23 cellular contexts compared by ENCODE assay signal in genomic region chr19:19042732-19043274, GRCh38. TPM values are rescaled to one million over a fixed set of nuclear protein-coding genes. Genes with fewer than 3 reads are reported as not detected.
DNase-seq lines count a peak whose midpoint lies in the region; ATAC-seq and TF ChIP-seq lines count a peak whose summit lies in the region.
"Had no signal": no experiment of that assay in that cellular context is flagged by ENCODE, and none has a peak within 500 bp of the region (broad histone marks: within the 10 kb centered on the region; RNA-seq: fewer than 3 reads in every experiment).

No MANE protein-coding gene starts in this region.

- H3K36me3 Mint-ChIP-seq in nephron progenitor cell (ENCODE audit: low read depth), result peaks cover 60% of the 10 kb centered on the region

- H3K4me3 ChIP-seq in IMR-90 (ENCODE audit: insufficient read depth, low read depth, low read length), result no peak overlapping the region
- H3K4me3 ChIP-seq in testis, result no peak overlapping the region
- H3K4me3 ChIP-seq: A549; BLaER1 treated with 17β-estradiol and CSF1 and Interleukin-3, amounts not matched to agents 10 nM and 100 nM; GM12878; GM23248 had no signal

- no peak overlapping the region for H2BK20ac ChIP-seq in IMR-90 (ENCODE audit: low read depth, low read length)

- no peak overlapping the region for H4K5ac ChIP-seq in IMR-90 (ENCODE audit: low read depth, low read length)

- H3K9me3 Mint-ChIP-seq in nephron progenitor cell, result peaks cover 17% of the 10 kb centered on the region
- H3K9me3 Mint-ChIP-seq: CD14-positive monocyte; CD4-positive, alpha-beta T cell; CD8-positive, alpha-beta memory T cell had no signal

- H3K36me3 ChIP-seq in IMR-90 (ENCODE audit: control insufficient read depth, insufficient read depth, low read length) (peaks cover 25% of the 10 kb centered on the region), testis (ENCODE audit: low read depth, missing control alignments) (no peaks in the 10 kb centered on the region)

- H3K79me1 ChIP-seq in IMR-90 (ENCODE audit: low read depth in 1 of 2, low read length in 2 of 2), result peaks cover 40 to 47% of the 10 kb centered on the region in 2 experiments

- dilution Hi-C loops in IMR-90 (cut with HindIII; ENCODE audit: low sequenced_read_pairs, unreplicated experiment), result no loop called here

- no peak overlapping the region for H2BK5ac ChIP-seq in IMR-90 (ENCODE audit: low read depth, low read length, poor library complexity, severe bottlenecking)

- TF ChIP-seq POLR2A in IMR-90 (IDR thresholded peaks at IDR 0.05; ENCODE audit: low read depth, low read length) (no peak), testis (IDR thresholded peaks at IDR 0.05) (no peak)

- no peak overlapping the region for H3K56ac ChIP-seq in IMR-90 (ENCODE audit: extremely low read depth, insufficient read depth, low read length)

- H4K91ac ChIP-seq in IMR-90 (ENCODE audit: insufficient read depth, low read depth, low read length), result no peak overlapping the region

- no peak for ATAC-seq in IMR-90 (ENCODE audit: low read depth)
- ATAC-seq in Right ventricle myocardium inferior, result no peak
- ATAC-seq: A549, GM12878 had no signal

- peak overlapping the region; percentile 39 for H3K27ac Mint-ChIP-seq in nephron progenitor cell
- H3K27ac Mint-ChIP-seq: CD4-positive, alpha-beta T cell had no signal

- H3K9me1 ChIP-seq in IMR-90 (ENCODE audit: insufficient read depth, low read length), result peaks cover 9% of the 10 kb centered on the region

- no peak for DNase-seq in IMR-90
- DNase-seq in nephron progenitor cell, result no peak
- peak; percentile 73 for DNase-seq in ureter (ENCODE audit: low spot score)
- no peak for DNase-seq in Right ventricle myocardium inferior (ENCODE audit: missing footprints)
- DNase-seq in testis, result no peak
- no peak for DNase-seq in islet precursor cell
- DNase-seq: 8988T; ACHN; AML-193; BE2C; CD4-positive, alpha-beta T cell; CD8-positive, alpha-beta memory T cell; DMS 273 treated with DMSO at 0.1 percent for 48 hours; DMS79; EL; GDM1; GM23248; H7; HCEC 1CT had no signal

- no peak overlapping the region for H3K4me2 ChIP-seq in IMR-90 (ENCODE audit: low read depth, low read length)
- H3K4me2 ChIP-seq: A549; BLaER1 treated with 17β-estradiol and CSF1 and Interleukin-3, amounts not matched to agents 10 nM and 100 nM had no signal

- H3K4ac ChIP-seq in IMR-90 (ENCODE audit: low read depth, low read length), result no peak overlapping the region

- peaks cover 11% of the 10 kb centered on the region for H4K20me1 ChIP-seq in IMR-90 (ENCODE audit: insufficient read depth, low read length)

- H3K4me1 ChIP-seq in IMR-90 (ENCODE audit: control insufficient read depth, insufficient read depth, low read length) (peaks cover 4% of the 10 kb centered on the region; the same call in 1 of the 2 replicates), testis (no peaks in the 10 kb centered on the region)
- H3K4me1 ChIP-seq: BE2C had no signal

- no peaks in the 10 kb centered on the region for H3K27me3 Mint-ChIP-seq in nephron progenitor cell (ENCODE audit: low read depth, poor library complexity)
- H3K27me3 Mint-ChIP-seq: CD4-positive, alpha-beta T cell; CD8-positive, alpha-beta memory T cell had no signal

- H2BK15ac ChIP-seq in IMR-90 (ENCODE audit: low read depth, low read length), result no peak overlapping the region

- in situ Hi-C loops in IMR-90 (cut with MboI; ENCODE audit: low sequenced_read_pairs), result no loop called here

- no peak overlapping the region for H3K9ac ChIP-seq in IMR-90 (ENCODE audit: low read depth, low read length)
- H3K9ac ChIP-seq: BLaER1 treated with 17β-estradiol and CSF1 and Interleukin-3, amounts not matched to agents 10 nM and 100 nM; GM23248 had no signal

- CTCF ChIA-PET in IMR-90 (lab: Yijun Ruan, JAX), result no interaction called here

- no peaks in the 10 kb centered on the region for H3K4me1 Mint-ChIP-seq in nephron progenitor cell

- 100% methylated on average over 2 of the region's 13 CpGs; no CpG with 5 or more reads in 1 of the 2 experiments for WGBS in IMR-90 (ENCODE audit: extremely low coverage in 2 of 2, insufficient read length in 1 of 2), 2 experiments
- 87 to 94% methylated on average over 13 of the region's 13 CpGs for WGBS in testis, 2 donors

- TF ChIP-seq CTCF in IMR-90 (conservative IDR thresholded peaks at IDR 0.05; ENCODE audit: low read depth, low read length) (no peak), nephron progenitor cell (IDR thresholded peaks at IDR 0.05) (no peak), testis (IDR thresholded peaks at IDR 0.05) (no peak)

- H3K27me3 ChIP-seq in IMR-90 (ENCODE audit: control insufficient read depth, insufficient read depth, low read length), result no peaks in the 10 kb centered on the region
- H3K27me3 ChIP-seq in testis, result no peaks in the 10 kb centered on the region
- H3K27me3 ChIP-seq: BE2C; BLaER1 treated with 17β-estradiol and CSF1 and Interleukin-3, amounts not matched to agents 10 nM and 100 nM had no signal

- TF ChIP-seq RAD21 in IMR-90 (IDR thresholded peaks at IDR 0.05; ENCODE audit: low read length), result no peak

- H3K23ac ChIP-seq in IMR-90 (ENCODE audit: low read depth, low read length), result no peak overlapping the region

- no TSS peak for BruUV-seq in IMR-90 (replicated peaks; lab: Mats Ljungman, UMichigan)

- H2AK9ac ChIP-seq in IMR-90 (replicated peaks; ENCODE audit: low read depth, low read length, poor library complexity), result peak overlapping the region; percentile 13

- no peak overlapping the region for H2BK120ac ChIP-seq in IMR-90 (ENCODE audit: low read depth, low read length)

- H3K27ac ChIP-seq in IMR-90 (ENCODE audit: insufficient read depth, low read length) (no peak overlapping the region), testis (no peak overlapping the region)
- H3K27ac ChIP-seq: A549; BLaER1 treated with 17β-estradiol and CSF1 and Interleukin-3, amounts not matched to agents 10 nM and 100 nM; GM23248 had no signal

- no peak overlapping the region for H3K4me3 Mint-ChIP-seq in nephron progenitor cell
- H3K4me3 Mint-ChIP-seq: CD14-positive monocyte; CD4-positive, alpha-beta T cell; CD8-positive, alpha-beta memory T cell had no signal

- H3K18ac ChIP-seq in IMR-90 (ENCODE audit: low read depth, low read length), result no peak overlapping the region

- H2AFZ ChIP-seq in IMR-90 (replicated peaks; ENCODE audit: low read length, poor library complexity), result peak overlapping the region; percentile 23
- H2AFZ ChIP-seq: GM23248 had no signal

- H3K14ac ChIP-seq in IMR-90 (replicated peaks; ENCODE audit: low read depth, low read length), result no peak overlapping the region

- intact Hi-C loops in IMR-90 (cut with micrococcal nuclease) (no loop called here), Right ventricle myocardium inferior (cut with DNase I) (no loop called here), testis (cut with DNase I; ENCODE audit: low total_unique reads) (no loop called here)

- POLR2A ChIA-PET in IMR-90 (lab: Charles Lee; ENCODE audit: unreplicated experiment), result no interaction called here

- H2AK5ac ChIP-seq in IMR-90 (ENCODE audit: low read depth, low read length), result no peak overlapping the region

- no peak overlapping the region for H4K8ac ChIP-seq in IMR-90 (ENCODE audit: low read depth in 2 of 2, low read length in 2 of 2)

- H3K9me3 ChIP-seq in IMR-90 (ENCODE audit: control insufficient read depth, insufficient read depth, low read length), result no peaks in the 10 kb centered on the region; the same call in 1 of the 2 replicates
- no peaks in the 10 kb centered on the region for H3K9me3 ChIP-seq in testis
- H3K9me3 ChIP-seq: BE2C had no signal

TF ChIP-seq in IMR-90, 13 proteins besides CTCF, POLR2A, EP300 and RAD21 (continues in another document):
- TF ChIP-seq ELK1 (IDR thresholded peaks at IDR 0.05; ENCODE audit: borderline replicate concordance, low read depth, low read length) (no peak), CHD1 (IDR thresholded peaks at IDR 0.05; ENCODE audit: low read depth, low read length) (no peak), RFX5 (IDR thresholded peaks at IDR 0.05; ENCODE audit: low read depth, low read length) (no peak), FOS (IDR thresholded peaks at IDR 0.05; ENCODE audit: low read depth, low read length) (no peak), SMC3 (IDR thresholded peaks at IDR 0.05; ENCODE audit: low read depth, low read length) (no peak), NFE2L2 (IDR thresholded peaks at IDR 0.05; ENCODE audit: low read depth, low read length) (no peak), MAFK (IDR thresholded peaks at IDR 0.05; ENCODE audit: low read depth, low read length) (no peak), CEBPB (IDR thresholded peaks at IDR 0.05; ENCODE audit: low read depth, low read length) (no peak), MXI1 (IDR thresholded peaks at IDR 0.05; ENCODE audit: borderline replicate concordance, low read depth, low read length) (no peak)

RNA-seq across cellular contexts. Expression of gene ARMC6, which starts 9.4 kb away (rescaled TPM):
- total RNA-seq in IMR-90 (2012; rRNA removed), result 46.7 and 52.7 TPM in 2 replicates
- polyA plus RNA-seq in IMR-90 (2012; rRNA removed), result 41.5 and 44.7 TPM in 2 replicates
- polyA plus RNA-seq in IMR-90 (2012; cell fraction: cytosol; rRNA removed), result 31.4 and 45.1 TPM in 2 replicates
- 19.1 and 45.5 TPM in 2 replicates for polyA plus RNA-seq in IMR-90 (2012; cell fraction: nucleus; rRNA removed; ENCODE audit: low replicate concordance)
- 42.2 TPM for total RNA-seq in ureter
- 13.6 TPM for total RNA-seq in Right ventricle myocardium inferior
- total RNA-seq in testis, result 10 to 100 TPM; 53.2 to 57.0 TPM
- 62.0 TPM for polyA plus RNA-seq in testis (ENCODE audit: insufficient read depth, low read depth, low replicate concordance)

RNA-seq across cellular contexts. Expression of gene SUGP2, which starts 9.5 kb away (rescaled TPM):
- 23.3 and 25.8 TPM in 2 replicates for total RNA-seq in IMR-90 (2012; rRNA removed)
- 58.5 and 69.2 TPM in 2 replicates for polyA plus RNA-seq in IMR-90 (2012; rRNA removed)
- polyA plus RNA-seq in IMR-90 (2012; cell fraction: cytosol; rRNA removed), result 17.8 and 19.2 TPM in 2 replicates
- 366 and 435 TPM in 2 replicates for polyA plus RNA-seq in IMR-90 (2012; cell fraction: nucleus; rRNA removed; ENCODE audit: low replicate concordance)
- total RNA-seq in ureter, result 99.6 TPM
- total RNA-seq in Right ventricle myocardium inferior, result 68.5 TPM
- total RNA-seq in testis, result 100 to 1,000 TPM; 176 to 254 TPM
- polyA plus RNA-seq in testis (ENCODE audit: insufficient read depth, low read depth, low replicate concordance), result 331 TPM

RNA-seq across cellular contexts. Expression of gene SLC25A42, which starts 21.0 kb away (rescaled TPM):
- 1.9 and 2.0 TPM in 2 replicates for total RNA-seq in IMR-90 (2012; rRNA removed)
- polyA plus RNA-seq in IMR-90 (2012; rRNA removed), result 8.6 and 9.9 TPM in 2 replicates
- 5.5 and 11.2 TPM in 2 replicates for polyA plus RNA-seq in IMR-90 (2012; cell fraction: cytosol; rRNA removed)
- polyA plus RNA-seq in IMR-90 (2012; cell fraction: nucleus; rRNA removed; ENCODE audit: low replicate concordance), result 20.2 and 34.5 TPM in 2 replicates
- total RNA-seq in ureter, result 19.6 TPM
- total RNA-seq in Right ventricle myocardium inferior, result 30.9 TPM
- total RNA-seq in testis, result 10 to 100 TPM; 14.3 to 14.7 TPM
- polyA plus RNA-seq in testis (ENCODE audit: insufficient read depth, low read depth, low replicate concordance), result 14.0 TPM
